18 cellular contexts compared by ENCODE assay signal in genomic region chr21:43708745-43709381, GRCh38. TPM values are rescaled to one million over a fixed set of nuclear protein-coding genes. Genes with fewer than 3 reads are reported as not detected.
DNase-seq lines count a peak whose midpoint lies in the region; ATAC-seq and TF ChIP-seq lines count a peak whose summit lies in the region.
"Had no signal": no experiment of that assay in that cellular context is flagged by ENCODE, and none has a peak within 500 bp of the region (broad histone marks: within the 10 kb centered on the region; RNA-seq: fewer than 3 reads in every experiment).

No MANE protein-coding gene starts in this region.

- peaks cover 19% of the 10 kb centered on the region for H3K4me1 Mint-ChIP-seq in Caco-2 (ENCODE audit: low read depth, unreplicated experiment)
- H3K4me1 Mint-ChIP-seq in neural progenitor cell, result peaks cover 12% of the 10 kb centered on the region
- no peaks in the 10 kb centered on the region for H3K4me1 Mint-ChIP-seq in naive thymus-derived CD4-positive, alpha-beta T cell
- H3K4me1 Mint-ChIP-seq: CD4-positive, CD25-positive, alpha-beta regulatory T cell had no signal

- TF ChIP-seq RAD21 in HCT116 (IDR thresholded peaks at IDR 0.05; ENCODE audit: low read depth), result no peak

- no peaks in the 10 kb centered on the region for H3K36me3 ChIP-seq in Caco-2 (ENCODE audit: control insufficient read depth, insufficient read depth, low read length)
- no peaks in the 10 kb centered on the region for H3K36me3 ChIP-seq in HCT116 (ENCODE audit: control insufficient read depth in 1 of 2, insufficient read depth in 2 of 2, low read length in 2 of 2)
- H3K36me3 ChIP-seq in neural progenitor cell, result no peaks in the 10 kb centered on the region
- H3K36me3 ChIP-seq in naive thymus-derived CD4-positive, alpha-beta T cell (ENCODE audit: control insufficient read depth in 2 of 3, insufficient read depth in 3 of 3, low read length in 3 of 3), result no peaks in the 10 kb centered on the region
- H3K36me3 ChIP-seq: BE2C had no signal

- H3K4me3 Mint-ChIP-seq in Caco-2 (ENCODE audit: unreplicated experiment) (no peak overlapping the region), neural progenitor cell (peak overlapping the region; percentile 52)
- no peak overlapping the region for H3K4me3 Mint-ChIP-seq in naive thymus-derived CD4-positive, alpha-beta T cell
- H3K4me3 Mint-ChIP-seq: CD4-positive, CD25-positive, alpha-beta regulatory T cell; CD8-positive, alpha-beta memory T cell had no signal

- no peaks in the 10 kb centered on the region for H3K27me3 ChIP-seq in Caco-2 (replicated peaks; ENCODE audit: control insufficient read depth, insufficient read depth, low read length)
- H3K27me3 ChIP-seq in HCT116 (ENCODE audit: insufficient read depth, low read length), result no peaks in the 10 kb centered on the region
- no peaks in the 10 kb centered on the region for H3K27me3 ChIP-seq in neural progenitor cell
- no peaks in the 10 kb centered on the region for H3K27me3 ChIP-seq in naive thymus-derived CD4-positive, alpha-beta T cell (ENCODE audit: control insufficient read depth in 2 of 2, insufficient read depth in 2 of 2, low read length in 2 of 2)
- H3K27me3 ChIP-seq: BE2C had no signal

- TF ChIP-seq CTCF in Caco-2 (IDR thresholded peaks at IDR 0.05; ENCODE audit: insufficient read depth in 1 of 2, low read depth in 1 of 2, low read length in 1 of 2, severe bottlenecking in 1 of 2, unreplicated experiment in 1 of 2) (no peak), HCT116 (IDR thresholded peaks at IDR 0.05 in 2 of 3, conservative IDR thresholded peaks at IDR 0.05 in 1 of 3; ENCODE audit: borderline replicate concordance in 1 of 3, insufficient read depth in 1 of 3, low read depth in 2 of 3, low read length in 2 of 3) (no peak), neural progenitor cell (IDR thresholded peaks at IDR 0.05) (no peak)

- H3K4me1 ChIP-seq in Caco-2 (peaks cover 36% of the 10 kb centered on the region), HCT116 (ENCODE audit: control insufficient read depth in 1 of 2, insufficient read depth in 2 of 2, low read length in 2 of 2) (peaks cover 19 to 53% of the 10 kb centered on the region in 2 experiments), neural progenitor cell (no peaks in the 10 kb centered on the region)
- no peaks in the 10 kb centered on the region for H3K4me1 ChIP-seq in naive thymus-derived CD4-positive, alpha-beta T cell (ENCODE audit: control insufficient read depth in 2 of 2, insufficient read depth in 2 of 2, low read length in 2 of 2)
- H3K4me1 ChIP-seq: BE2C had no signal

- no peaks in the 10 kb centered on the region for H3K9me2 ChIP-seq in HCT116 (ENCODE audit: insufficient read depth)

- H3K4me2 ChIP-seq in HCT116 (ENCODE audit: low read length), result peak overlapping the region; percentile 21; the same call in 1 of the 2 replicates
- H3K4me2 ChIP-seq in neural progenitor cell, result no peak overlapping the region
- H3K4me2 ChIP-seq: KMS-11 had no signal

- H3K9ac ChIP-seq in HCT116 (ENCODE audit: low read length) (no peak overlapping the region), neural progenitor cell (no peak overlapping the region)
- H3K9ac ChIP-seq: GM23248, KMS-11 had no signal

- no peak for DNase-seq in Caco-2
- no peak for DNase-seq in HCT116 (ENCODE audit: low read depth, low spot score)
- DNase-seq in NCI-H69 (lab: John Stamatoyannopoulos, UW), result peak; percentile 93
- DNase-seq in neural progenitor cell (ENCODE audit: low spot score), result no peak
- DNase-seq in germinal center (ENCODE audit: low spot score), result no peak
- no peak for DNase-seq in stimulated activated CD4-positive, alpha-beta T cell treated with anti-CD3 and anti-CD28 coated beads, Interleukin-15, amount 100 ng/mL, for 24 hours
- no peak for DNase-seq in islet precursor cell
- no peak for DNase-seq in naive thymus-derived CD4-positive, alpha-beta T cell
- DNase-seq: ACHN; BE2C; C1 segment of cervical spinal cord; CD4-positive, CD25-positive, alpha-beta regulatory T cell; CD8-positive, alpha-beta memory T cell; COR-L47; GM23248; HCEC 1CT had no signal

- H3K4me3 ChIP-seq in Caco-2 (ENCODE audit: low read depth, low read length), result no peak overlapping the region
- H3K4me3 ChIP-seq in HCT116 (replicated peaks in 1 of 2; ENCODE audit: low read depth in 1 of 2, low read length in 2 of 2), result no peak overlapping the region
- no peak overlapping the region for H3K4me3 ChIP-seq in neural progenitor cell
- no peak overlapping the region for H3K4me3 ChIP-seq in naive thymus-derived CD4-positive, alpha-beta T cell (ENCODE audit: low read length)
- H3K4me3 ChIP-seq: GM23248 had no signal

- no peak for TF ChIP-seq POLR2A in HCT116 (IDR thresholded peaks at IDR 0.05; ENCODE audit: borderline replicate concordance, extremely low read depth, insufficient read depth, insufficient read length)

- RAD21 ChIA-PET in HCT116 (lab: Charles Lee; ENCODE audit: low non-redundant PET in 1 of 2, low total read pairs in 2 of 2, uncharacterized antibody in 2 of 2, unreplicated experiment in 2 of 2), result no interaction called here

- H3K27ac ChIP-seq in HCT116 (ENCODE audit: low read depth, low read length) (no peak overlapping the region), neural progenitor cell (no peak overlapping the region)
- no peak overlapping the region for H3K27ac ChIP-seq in naive thymus-derived CD4-positive, alpha-beta T cell (ENCODE audit: low read depth, low read length)
- H3K27ac ChIP-seq: GM23248, KMS-11 had no signal

- CTCF ChIA-PET in Caco-2 (lab: Charles Lee) (no interaction called here), HCT116 (lab: Charles Lee) (no interaction called here)
- CTCF ChIA-PET in naive thymus-derived CD4-positive, alpha-beta T cell (lab: Charles Lee), result no interaction called here

- peaks cover under 1% of the 10 kb centered on the region for H3F3A ChIP-seq in neural progenitor cell (ENCODE audit: low read depth)

- no peak overlapping the region for H2AFZ ChIP-seq in HCT116 (ENCODE audit: low read depth, low read length, poor library complexity, severe bottlenecking)
- H2AFZ ChIP-seq in neural progenitor cell (replicated peaks), result no peak overlapping the region
- H2AFZ ChIP-seq: GM23248 had no signal

- H3K9me3 ChIP-seq in Caco-2, result no peaks in the 10 kb centered on the region
- no peaks in the 10 kb centered on the region; a peak in 1 of 4 replicates for H3K9me3 ChIP-seq in HCT116 (ENCODE audit: control insufficient read depth in 1 of 2, insufficient read depth in 1 of 2, low read depth in 1 of 2, low read length in 2 of 2)
- no peaks in the 10 kb centered on the region for H3K9me3 ChIP-seq in neural progenitor cell (ENCODE audit: low read depth)
- H3K9me3 ChIP-seq in naive thymus-derived CD4-positive, alpha-beta T cell (ENCODE audit: control insufficient read depth in 2 of 3, low read length in 3 of 3), result no peaks in the 10 kb centered on the region
- H3K9me3 ChIP-seq: BE2C had no signal

- peaks cover 14% of the 10 kb centered on the region for H3K36me3 Mint-ChIP-seq in Caco-2 (ENCODE audit: insufficient read depth, unreplicated experiment)
- no peaks in the 10 kb centered on the region for H3K36me3 Mint-ChIP-seq in neural progenitor cell
- no peaks in the 10 kb centered on the region for H3K36me3 Mint-ChIP-seq in naive thymus-derived CD4-positive, alpha-beta T cell
- H3K36me3 Mint-ChIP-seq: CD4-positive, CD25-positive, alpha-beta regulatory T cell; IgD-negative memory B cell had no signal

- H3K27ac Mint-ChIP-seq in Caco-2 (ENCODE audit: unreplicated experiment), result peak overlapping the region; percentile 5
- H3K27ac Mint-ChIP-seq in neural progenitor cell, result no peak overlapping the region
- no peak overlapping the region for H3K27ac Mint-ChIP-seq in naive thymus-derived CD4-positive, alpha-beta T cell
- H3K27ac Mint-ChIP-seq: CD4-positive, CD25-positive, alpha-beta regulatory T cell; CD8-positive, alpha-beta memory T cell; IgD-negative memory B cell had no signal

- H3K9me3 Mint-ChIP-seq in Caco-2 (ENCODE audit: unreplicated experiment) (no peaks in the 10 kb centered on the region), neural progenitor cell (no peaks in the 10 kb centered on the region)
- H3K9me3 Mint-ChIP-seq in naive thymus-derived CD4-positive, alpha-beta T cell, result no peaks in the 10 kb centered on the region
- H3K9me3 Mint-ChIP-seq: CD8-positive, alpha-beta memory T cell had no signal

- H4K20me1 ChIP-seq in HCT116 (ENCODE audit: insufficient read depth) (no peaks in the 10 kb centered on the region), neural progenitor cell (ENCODE audit: low read depth) (no peaks in the 10 kb centered on the region)

- ATAC-seq in HCT116, result no peak
- ATAC-seq in naive thymus-derived CD4-positive, alpha-beta T cell, result no peak

- H3K27me3 Mint-ChIP-seq in Caco-2 (ENCODE audit: insufficient read depth, unreplicated experiment) (no peaks in the 10 kb centered on the region), neural progenitor cell (ENCODE audit: insufficient read depth, low read depth) (peaks cover 10% of the 10 kb centered on the region)
- H3K27me3 Mint-ChIP-seq in naive thymus-derived CD4-positive, alpha-beta T cell, result peaks cover 0 to 27% (median 0%) of the 10 kb centered on the region in 5 donors
- H3K27me3 Mint-ChIP-seq: CD8-positive, alpha-beta memory T cell had no signal

- POLR2A ChIA-PET in Caco-2 (lab: Charles Lee), result no interaction called here
- POLR2A ChIA-PET in HCT116 (lab: Charles Lee), result no interaction called here
- POLR2A ChIA-PET in naive thymus-derived CD4-positive, alpha-beta T cell (lab: Charles Lee), result no interaction called here

- intact Hi-C loops in Caco-2 (cut with micrococcal nuclease; ENCODE audit: unreplicated experiment), result no loop called here
- intact Hi-C loops in HCT116 (cut with micrococcal nuclease), result no loop called here
- intact Hi-C loops in naive thymus-derived CD4-positive, alpha-beta T cell (cut with micrococcal nuclease), result no loop called here

- no peaks in the 10 kb centered on the region for H3K79me2 ChIP-seq in HCT116 (ENCODE audit: insufficient read depth, low read length)
- H3K79me2 ChIP-seq in neural progenitor cell (ENCODE audit: low read depth), result no peaks in the 10 kb centered on the region

- no TSS peak for BruUV-seq in Caco-2 (replicated peaks; lab: Mats Ljungman, UMichigan)
- BruUV-seq in HCT116 (replicated peaks; lab: Mats Ljungman, UMichigan), result no TSS peak

RNA-seq across cellular contexts. Expression of gene PDXK, which starts 10.1 kb away (rescaled TPM):
- total RNA-seq in Caco-2 (2022), result 275 and 276 TPM in 2 replicates
- total RNA-seq in HCT116 (2021; ENCODE audit: unreplicated experiment), result 127 TPM
- polyA plus RNA-seq in HCT116 (2012), result 133 and 151 TPM in 2 replicates
- total RNA-seq in neural progenitor cell (ENCODE audit: low replicate concordance), result 43.3 and 54.0 TPM in 2 replicates
- total RNA-seq in naive thymus-derived CD4-positive, alpha-beta T cell, result 100 to 1,000 TPM in 1 of 5 experiments, 10 to 100 TPM in 4; 71.1 to 103 (median 97.0) TPM
- 10 to 100 TPM; 27.8 to 40.3 TPM for polyA plus RNA-seq in naive thymus-derived CD4-positive, alpha-beta T cell

RNA-seq across cellular contexts. Expression of gene RRP1B, which starts 49.5 kb away (rescaled TPM):
- total RNA-seq in Caco-2 (2022), result 49.5 and 52.3 TPM in 2 replicates
- 55.9 TPM for total RNA-seq in HCT116 (2021; ENCODE audit: unreplicated experiment)
- polyA plus RNA-seq in HCT116 (2012), result 17.9 and 21.4 TPM in 2 replicates
- 45.0 TPM in 2 replicates for total RNA-seq in neural progenitor cell (ENCODE audit: low replicate concordance)
- total RNA-seq in naive thymus-derived CD4-positive, alpha-beta T cell, result 10 to 100 TPM; 23.9 to 44.2 (median 39.6) TPM
- 10 to 100 TPM; 32.8 to 49.3 TPM for polyA plus RNA-seq in naive thymus-derived CD4-positive, alpha-beta T cell

RNA-seq across cellular contexts. Expression of gene HSF2BP, which starts 49.6 kb away (rescaled TPM):
- total RNA-seq in Caco-2 (2022), result 10.9 and 11.9 TPM in 2 replicates
- total RNA-seq in HCT116 (2021; ENCODE audit: unreplicated experiment), result 0.59 TPM
- polyA plus RNA-seq in HCT116 (2012), result 0.47 and 0.56 TPM in 2 replicates
- total RNA-seq in neural progenitor cell (ENCODE audit: low replicate concordance), result 0.71 and 1.1 TPM in 2 replicates
- total RNA-seq in naive thymus-derived CD4-positive, alpha-beta T cell, result 1 to 10 TPM in 1 of 5 experiments, under 1 TPM in 4; 0.31 to 1.4 (median 0.91) TPM
- polyA plus RNA-seq in naive thymus-derived CD4-positive, alpha-beta T cell, result under 1 TPM; 0.28 to 0.81 TPM
